In genomic region chr6:79334674-79335073, GRCh38 we compare ENCODE assay signal across 24 cellular contexts.
DNase-seq lines count a peak whose midpoint lies in the region; ATAC-seq and TF ChIP-seq lines count a peak whose summit lies in the region.
"Had no signal": no experiment of that assay in that cellular context is flagged by ENCODE, and none has a peak within 500 bp of the region (broad histone marks: within the 10 kb centered on the region; RNA-seq: fewer than 3 reads in every experiment).

No MANE protein-coding gene starts in this region.

- TF ChIP-seq CTCF in fibroblast of mammary gland (conservative IDR thresholded peaks at IDR 0.05; ENCODE audit: control insufficient read depth, insufficient read depth, low read depth, low read length) (no peak), mucosa of descending colon (IDR thresholded peaks at IDR 0.05) (no peak)

- no peaks in the 10 kb centered on the region for H3K9me3 ChIP-seq in mucosa of descending colon
- H3K9me3 ChIP-seq: BLaER1 treated with 17β-estradiol and CSF1 and Interleukin-3, amounts not matched to agents 10 nM and 100 nM; Peyer's patch; right lobe of liver; SJCRH30; uterus had no signal

- intact Hi-C loops in mucosa of descending colon (cut with DNase I, micrococcal nuclease): no loop called here

- no peak for DNase-seq in activated T-cell treated with anti-CD3 and anti-CD28 coated beads, Interleukin-2, amount 50 U/mL, for 72 hours
- no peak for DNase-seq in activated T-cell treated with anti-CD3 and anti-CD28 coated beads, Interleukin-2, amount 50 U/mL, for 48 hours
- DNase-seq in SK-N-DZ (ENCODE audit: low spot score) (peak; percentile 18), fibroblast of mammary gland (ENCODE audit: low read depth) (peak; percentile 38), stromal cell of bone marrow (ENCODE audit: low read depth) (peak; percentile 6), mucosa of descending colon (no peak), DMS53 treated with DMSO at 0.1 percent for 48 hours (lab: John Stamatoyannopoulos, UW; ENCODE audit: unreplicated experiment) (no peak)
- DNase-seq in effector CD4-positive, alpha-beta T cell: no peak
- DNase-seq: activated B cell treated with CpG ODN at 0.5 μM for 24 hours; activated CD4-positive, alpha-beta memory T cell treated with anti-CD3 and anti-CD28 coated beads, Interleukin-2, amount 10 ng/mL, durations not matched to agents 7 days and 5 days; foreskin melanocyte; hippocampal formation; kidney; NCI-H1930; NCI-H226; Peyer's patch; right lobe of liver; SJCRH30; uterus had no signal

- peaks cover 25% of the 10 kb centered on the region for H3K27me3 Mint-ChIP-seq in activated T-cell treated with anti-CD3 and anti-CD28 coated beads, Interleukin-2, amount 50 U/mL, for 72 hours (ENCODE audit: low read depth)
- H3K27me3 Mint-ChIP-seq: dendritic cell treated with granulocyte-macrophage colony-stimulating factor and Interleukin-4, amounts not matched to agents 40 ng/mL and 50 ng/mL, for 4 days had no signal

- peak overlapping the region; percentile 75 for H3K27ac Mint-ChIP-seq in activated T-cell treated with anti-CD3 and anti-CD28 coated beads, Interleukin-2, amount 50 U/mL, for 72 hours
- H3K27ac Mint-ChIP-seq: activated B cell treated with CpG ODN at 0.5 μM for 24 hours; activated CD4-positive, alpha-beta memory T cell treated with anti-CD3 and anti-CD28 coated beads, Interleukin-2, amount 10 ng/mL, durations not matched to agents 7 days and 5 days; dendritic cell treated with granulocyte-macrophage colony-stimulating factor and Interleukin-4, amounts not matched to agents 40 ng/mL and 50 ng/mL, for 4 days; GM23338; T-helper 2 cell treated with Interferon-gamma antibody and Interleukin-4, amounts not matched to agents 5 μg/mL and 100 μg/mL, for 36 hours had no signal

- ATAC-seq in activated T-cell treated with anti-CD3 and anti-CD28 coated beads, Interleukin-2, amount 50 U/mL, for 72 hours (replicated peaks in 1 of 2): no peak
- no peak for ATAC-seq in mucosa of descending colon
- ATAC-seq: GM23338, right lobe of liver had no signal

- H3K4me1 ChIP-seq in mucosa of descending colon (ENCODE audit: low read depth): no peaks in the 10 kb centered on the region
- H3K4me1 ChIP-seq: Peyer's patch, right lobe of liver, SJCRH30, uterus had no signal

- H3K4me1 Mint-ChIP-seq in activated T-cell treated with anti-CD3 and anti-CD28 coated beads, Interleukin-2, amount 50 U/mL, for 72 hours (ENCODE audit: low read depth): peaks cover 21% of the 10 kb centered on the region
- H3K4me1 Mint-ChIP-seq: activated B cell treated with CpG ODN at 0.5 μM for 24 hours had no signal

- peaks cover 0 to 2% of the 10 kb centered on the region in 2 donors for H3K36me3 Mint-ChIP-seq in activated T-cell treated with anti-CD3 and anti-CD28 coated beads, Interleukin-2, amount 50 U/mL, for 72 hours (ENCODE audit: insufficient read depth in 2 of 2)

- H3K4me3 Mint-ChIP-seq in activated T-cell treated with anti-CD3 and anti-CD28 coated beads, Interleukin-2, amount 50 U/mL, for 72 hours: peak overlapping the region; percentile 35 to 77
- H3K4me3 Mint-ChIP-seq: activated B cell treated with CpG ODN at 0.5 μM for 24 hours; activated CD4-positive, alpha-beta memory T cell treated with anti-CD3 and anti-CD28 coated beads, Interleukin-2, amount 10 ng/mL, durations not matched to agents 7 days and 5 days; dendritic cell treated with granulocyte-macrophage colony-stimulating factor and Interleukin-4, amounts not matched to agents 40 ng/mL and 50 ng/mL, for 4 days; GM23338; T-helper 2 cell treated with Interferon-gamma antibody and Interleukin-4, amounts not matched to agents 5 μg/mL and 100 μg/mL, for 36 hours had no signal

- peaks cover 0 to 2% of the 10 kb centered on the region in 2 donors for H3K9me3 Mint-ChIP-seq in activated T-cell treated with anti-CD3 and anti-CD28 coated beads, Interleukin-2, amount 50 U/mL, for 72 hours
- H3K9me3 Mint-ChIP-seq: activated B cell treated with CpG ODN at 0.5 μM for 24 hours; activated CD4-positive, alpha-beta memory T cell treated with anti-CD3 and anti-CD28 coated beads, Interleukin-2, amount 10 ng/mL, durations not matched to agents 7 days and 5 days; dendritic cell treated with granulocyte-macrophage colony-stimulating factor and Interleukin-4, amounts not matched to agents 40 ng/mL and 50 ng/mL, for 4 days; GM23338; T-helper 2 cell treated with Interferon-gamma antibody and Interleukin-4, amounts not matched to agents 5 μg/mL and 100 μg/mL, for 36 hours had no signal

- no peaks in the 10 kb centered on the region for H3K36me3 ChIP-seq in mucosa of descending colon (ENCODE audit: low read depth)
- H3K36me3 ChIP-seq: BLaER1 treated with 17β-estradiol and CSF1 and Interleukin-3, amounts not matched to agents 10 nM and 100 nM; cardiac muscle cell; Peyer's patch; right lobe of liver; SJCRH30; uterus had no signal

- H3K4me3 ChIP-seq in fibroblast of mammary gland (ENCODE audit: control insufficient read depth, low read depth, low read length) (no peak overlapping the region), mucosa of descending colon (no peak overlapping the region)
- H3K4me3 ChIP-seq: BLaER1 treated with 17β-estradiol and CSF1 and Interleukin-3, amounts not matched to agents 10 nM and 100 nM; cardiac muscle cell; GM23338; Peyer's patch; right lobe of liver; SJCRH30; uterus had no signal

Comparison
In these comparisons a context has a peak if more than half of its experiments do, and no peak if none do; other contexts are left out.
1. DNase-seq: peak in SK-N-DZ (single experiment), fibroblast of mammary gland (single experiment) and stromal cell of bone marrow (single experiment); none in activated T-cell treated with anti-CD3 and anti-CD28 coated beads, Interleukin-2, amount 50 U/mL, for 72 hours (0 of 2), activated T-cell treated with anti-CD3 and anti-CD28 coated beads, Interleukin-2, amount 50 U/mL, for 48 hours (0 of 2), mucosa of descending colon (0 of 3), DMS53 treated with DMSO at 0.1 percent for 48 hours (single experiment) and effector CD4-positive, alpha-beta T cell (single experiment).